In genomic region chr3:51681453-51681852, GRCh38 we compare ENCODE assay signal across 8 cellular contexts. TPM values are rescaled to one million over a fixed set of nuclear protein-coding genes. Genes with fewer than 3 reads are reported as not detected.
DNase-seq lines count a peak whose midpoint lies in the region; ATAC-seq and TF ChIP-seq lines count a peak whose summit lies in the region.

No MANE protein-coding gene starts in this region.

- peak overlapping the region; percentile 18 for H3K27ac ChIP-seq in stomach smooth muscle (ENCODE audit: low read length)

- peaks cover 3% of the 10 kb centered on the region for H4K20me1 ChIP-seq in Loucy (ENCODE audit: insufficient read depth, low read length, poor library complexity, severe bottlenecking)

- no peak for TF ChIP-seq CTCF in Loucy (conservative IDR thresholded peaks at IDR 0.05; ENCODE audit: low read length)

- H2AFZ ChIP-seq in Loucy (ENCODE audit: low read length): no peak overlapping the region

- ATAC-seq in activated T-cell treated with anti-CD3 and anti-CD28 coated beads, Interleukin-2, amount 50 U/mL, for 72 hours (replicated peaks in 1 of 2): peak; percentile 20 to 21
- no peak for ATAC-seq in GM21423 (IDR thresholded peaks at IDR 0.05; ENCODE audit: unreplicated experiment)
- no peak for ATAC-seq in GM19452 (IDR thresholded peaks at IDR 0.05; ENCODE audit: unreplicated experiment)
- no peak for ATAC-seq in HG02623 (IDR thresholded peaks at IDR 0.05; ENCODE audit: unreplicated experiment)

- peaks cover 79% of the 10 kb centered on the region for H3K4me1 Mint-ChIP-seq in activated T-cell treated with anti-CD3 and anti-CD28 coated beads, Interleukin-2, amount 50 U/mL, for 72 hours (ENCODE audit: low read depth)

- H3K4me1 ChIP-seq in Loucy (ENCODE audit: insufficient read depth, low read length, poor library complexity, severe bottlenecking) (peaks cover 72% of the 10 kb centered on the region), stomach smooth muscle (ENCODE audit: control insufficient read depth, insufficient read depth, low read length) (peaks cover 42% of the 10 kb centered on the region)

- peak overlapping the region; percentile 64 for H3K4me3 ChIP-seq in Loucy (ENCODE audit: low read length, poor library complexity, severe bottlenecking)
- H3K4me3 ChIP-seq in stomach smooth muscle (ENCODE audit: low read length in 2 of 2): no peak overlapping the region

- H3K4me3 Mint-ChIP-seq in activated T-cell treated with anti-CD3 and anti-CD28 coated beads, Interleukin-2, amount 50 U/mL, for 72 hours: peak overlapping the region; percentile 56 to 57

- H3K9ac ChIP-seq in Loucy (ENCODE audit: low read depth, low read length, poor library complexity, severe bottlenecking): peak overlapping the region; percentile 66
- H3K9ac ChIP-seq in stomach smooth muscle (ENCODE audit: low read length in 2 of 2): peak overlapping the region in 1 of 2 donors; percentile 36

- no peaks in the 10 kb centered on the region; the same call in 1 of the 2 replicates for H3F3A ChIP-seq in Loucy (ENCODE audit: low read depth)

- peaks cover 4 to 15% of the 10 kb centered on the region in 2 donors for H3K36me3 Mint-ChIP-seq in activated T-cell treated with anti-CD3 and anti-CD28 coated beads, Interleukin-2, amount 50 U/mL, for 72 hours (ENCODE audit: insufficient read depth in 2 of 2)

- H3K9me3 Mint-ChIP-seq in activated T-cell treated with anti-CD3 and anti-CD28 coated beads, Interleukin-2, amount 50 U/mL, for 72 hours: no peaks in the 10 kb centered on the region

- peaks cover 73% of the 10 kb centered on the region for H3K79me2 ChIP-seq in Loucy (ENCODE audit: insufficient read depth, low read length)

- H3K9me2 ChIP-seq in Loucy (replicated peaks; ENCODE audit: low read depth, low read length): no peaks in the 10 kb centered on the region

- no peaks in the 10 kb centered on the region for H3K27me3 Mint-ChIP-seq in activated T-cell treated with anti-CD3 and anti-CD28 coated beads, Interleukin-2, amount 50 U/mL, for 72 hours (ENCODE audit: low read depth)

- peak; percentile 63 for DNase-seq in CD1c-positive myeloid dendritic cell (ENCODE audit: extremely low spot score)
- peak; percentile 27 to 40 for DNase-seq in activated T-cell treated with anti-CD3 and anti-CD28 coated beads, Interleukin-2, amount 50 U/mL, for 72 hours
- DNase-seq in hepatic stellate cell (ENCODE audit: low spot score): peak; percentile 50

- H3K36me3 ChIP-seq in Loucy (ENCODE audit: insufficient read depth, low read length) (peaks cover 13% of the 10 kb centered on the region; the same call in 1 of the 2 replicates), stomach smooth muscle (ENCODE audit: control insufficient read depth in 2 of 2, insufficient read depth in 2 of 2, low read length in 2 of 2) (peaks cover 22 to 36% of the 10 kb centered on the region in 2 donors)

- H3K4me2 ChIP-seq in Loucy (ENCODE audit: low read depth, low read length, poor library complexity, severe bottlenecking): peak overlapping the region; percentile 89

- H3K27ac Mint-ChIP-seq in activated T-cell treated with anti-CD3 and anti-CD28 coated beads, Interleukin-2, amount 50 U/mL, for 72 hours: peak overlapping the region; percentile 47

- H3K9me3 ChIP-seq in Loucy (ENCODE audit: insufficient read depth, low read depth, low read length): no peaks in the 10 kb centered on the region
- no peaks in the 10 kb centered on the region for H3K9me3 ChIP-seq in stomach smooth muscle (ENCODE audit: control insufficient read depth in 2 of 2, low read length in 2 of 2)

- H3K27me3 ChIP-seq in Loucy (ENCODE audit: insufficient read depth, low read length, poor library complexity, severe bottlenecking) (no peaks in the 10 kb centered on the region), stomach smooth muscle (ENCODE audit: control insufficient read depth in 1 of 2, insufficient read depth in 2 of 2, low read length in 2 of 2) (no peaks in the 10 kb centered on the region)

RNA-seq across cellular contexts. Expression of gene TEX264, which starts 10.4 kb away (rescaled TPM):
- total RNA-seq in activated T-cell treated with anti-CD3 and anti-CD28 coated beads, Interleukin-2, amount 50 U/mL, for 72 hours: 10 to 100 TPM; 37.8 to 48.0 TPM

RNA-seq across cellular contexts. Expression of gene GRM2, which starts 25.4 kb away (rescaled TPM):
- total RNA-seq in activated T-cell treated with anti-CD3 and anti-CD28 coated beads, Interleukin-2, amount 50 U/mL, for 72 hours: 1 to 10 TPM in 1 of 2 donors, under 1 TPM in 1; 0.48 to 2.0 TPM

Comparison
In these comparisons a context has a peak if more than half of its experiments do, and no peak if none do; other contexts are left out.
1. ATAC-seq: peak in activated T-cell treated with anti-CD3 and anti-CD28 coated beads, Interleukin-2, amount 50 U/mL, for 72 hours (2 of 2); none in GM21423 (single experiment), GM19452 (single experiment) and HG02623 (single experiment).
2. Peak in every context shown above with its lines, with median percentiles within 50 percentile points of each other: DNase-seq.